ENCODE assay signal across 8 cellular contexts in genomic region chr5:64165500-64166200, GRCh38. TPM values are rescaled to one million over a fixed set of nuclear protein-coding genes. Genes with fewer than 3 reads are reported as not detected.
DNase-seq lines count a peak whose midpoint lies in the region; ATAC-seq and TF ChIP-seq lines count a peak whose summit lies in the region.

Gene RNF180 (plus strand): TSS chr5:64165843. CDS start chr5:64200808, 34,965 bp downstream.

- H3K27ac ChIP-seq in dorsolateral prefrontal cortex (peak within 1 kb of the TSS in 49 of 59 donors; percentile 13 to 84 (median 59)), stomach smooth muscle (ENCODE audit: low read length) (no peak within 1 kb of the TSS)

- no peaks in the 10 kb centered on the region for H3K4me1 ChIP-seq in stomach smooth muscle (ENCODE audit: control insufficient read depth, insufficient read depth, low read length)

- intact Hi-C loops in dorsolateral prefrontal cortex (cut with DNase I), result no loop called here
- intact Hi-C loops in lower leg skin (cut with DNase I; ENCODE audit: low total_unique reads), result no loop called here

- ATAC-seq in GM18870 (IDR thresholded peaks at IDR 0.05; ENCODE audit: unreplicated experiment), result no peak
- no peak for ATAC-seq in HG03457 (IDR thresholded peaks at IDR 0.05; ENCODE audit: unreplicated experiment)

- 0 to 1% methylated on average over 54 to 70 of the region's 88 CpGs for WGBS in lower leg skin, 2 donors

- peak; percentile 15 for DNase-seq in activated CD4-positive, alpha-beta T cell treated with anti-CD3 and anti-CD28 coated beads for 48 hours
- DNase-seq in activated CD4-positive, alpha-beta T cell treated with anti-CD3 and anti-CD28 coated beads for 4 hours, result no peak
- DNase-seq in NCI-H526 treated with DMSO at 0.1 percent for 48 hours (lab: John Stamatoyannopoulos, UW) (peak; percentile 31), dorsolateral prefrontal cortex (peak in 8 of 10 donors; percentile 20 to 77 (median 50)), lower leg skin (ENCODE audit: low spot score in 2 of 2) (peak in 1 of 2 donors; percentile 88)

- H3K9ac ChIP-seq in stomach smooth muscle (ENCODE audit: low read length in 2 of 2), result peak within 1 kb of the TSS; percentile 78 to 80

- no peak for TF ChIP-seq POLR2A in lower leg skin (IDR thresholded peaks at IDR 0.05)

- TF ChIP-seq CTCF in dorsolateral prefrontal cortex (IDR thresholded peaks at IDR 0.05 in 54 of 56, conservative IDR thresholded peaks at IDR 0.05 in 2 of 56; ENCODE audit: low read depth in 1 of 56, partially characterized antibody in 56 of 56) (no peak), lower leg skin (IDR thresholded peaks at IDR 0.05) (no peak)

- H3K9me3 ChIP-seq in stomach smooth muscle (ENCODE audit: control insufficient read depth in 2 of 2, low read length in 2 of 2), result no peaks in the 10 kb centered on the region

- peak within 1 kb of the TSS; percentile 44 to 88 (median 74) for H3K4me3 ChIP-seq in dorsolateral prefrontal cortex
- H3K4me3 ChIP-seq in lower leg skin (ENCODE audit: low read depth, poor library complexity, severe bottlenecking), result peak within 1 kb of the TSS; percentile 65
- peak within 1 kb of the TSS; percentile 78 to 82 for H3K4me3 ChIP-seq in stomach smooth muscle (ENCODE audit: low read length in 2 of 2)

- H3K27me3 ChIP-seq in dorsolateral prefrontal cortex, result peaks cover 0 to 13% (median 0%) of the 10 kb centered on the region in 45 donors
- H3K27me3 ChIP-seq in stomach smooth muscle (ENCODE audit: control insufficient read depth in 1 of 2, insufficient read depth in 2 of 2, low read length in 2 of 2), result no peaks in the 10 kb centered on the region

- H3K36me3 ChIP-seq in stomach smooth muscle (ENCODE audit: control insufficient read depth in 2 of 2, insufficient read depth in 2 of 2, low read length in 2 of 2), result no peaks in the 10 kb centered on the region

RNA-seq across cellular contexts. Expression of gene RNF180, which starts in this region (rescaled TPM):
- total RNA-seq in dorsolateral prefrontal cortex (10 to 100 TPM; 13.2 to 42.6 (median 29.5) TPM), lower leg skin (10 to 100 TPM; 10.7 to 14.5 (median 14.0) TPM)

Comparison
In these comparisons a context has a peak if more than half of its experiments do, and no peak if none do; other contexts are left out.
1. DNase-seq: peak in activated CD4-positive, alpha-beta T cell treated with anti-CD3 and anti-CD28 coated beads for 48 hours (single experiment), NCI-H526 treated with DMSO at 0.1 percent for 48 hours (single experiment) and dorsolateral prefrontal cortex (8 of 10); none in activated CD4-positive, alpha-beta T cell treated with anti-CD3 and anti-CD28 coated beads for 4 hours (0 of 2).
2. Peak in every context shown above with its lines, with median percentiles within 50 percentile points of each other: H3K4me3 ChIP-seq.